In genomic region chr17:76397687-76398522, GRCh38 we compare ENCODE assay signal across 1 cellular context.
TF ChIP-seq lines count a peak whose summit lies in the region.

No MANE protein-coding gene starts in this region.

TF ChIP-seq in K562, 482 proteins besides CTCF, POLR2A, EP300 and RAD21 (continued from another document and continues in another):
- TF ChIP-seq ZBTB33 (CRISPR knock-in tag; IDR thresholded peaks at IDR 0.05): peak; percentile 14; the same call in 1 of the 2 replicates
- no peak for TF ChIP-seq ZNF174 (CRISPR knock-in tag; IDR thresholded peaks at IDR 0.05)
- TF ChIP-seq MAZ (CRISPR knock-in tag; conservative IDR thresholded peaks at IDR 0.05 in 1 of 2, IDR thresholded peaks at IDR 0.05 in 1 of 2): 0 out of 4 replicates have a peak, but pooled peaks of 1 of the 2 experiments have one; percentile 26
- TF ChIP-seq, protein P1, sequence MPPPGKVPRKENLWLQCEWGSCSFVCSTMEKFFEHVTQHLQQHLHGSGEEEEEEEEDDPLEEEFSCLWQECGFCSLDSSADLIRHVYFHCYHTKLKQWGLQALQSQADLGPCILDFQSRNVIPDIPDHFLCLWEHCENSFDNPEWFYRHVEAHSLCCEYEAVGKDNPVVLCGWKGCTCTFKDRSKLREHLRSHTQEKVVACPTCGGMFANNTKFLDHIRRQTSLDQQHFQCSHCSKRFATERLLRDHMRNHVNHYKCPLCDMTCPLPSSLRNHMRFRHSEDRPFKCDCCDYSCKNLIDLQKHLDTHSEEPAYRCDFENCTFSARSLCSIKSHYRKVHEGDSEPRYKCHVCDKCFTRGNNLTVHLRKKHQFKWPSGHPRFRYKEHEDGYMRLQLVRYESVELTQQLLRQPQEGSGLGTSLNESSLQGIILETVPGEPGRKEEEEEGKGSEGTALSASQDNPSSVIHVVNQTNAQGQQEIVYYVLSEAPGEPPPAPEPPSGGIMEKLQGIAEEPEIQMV (tag; conservative IDR thresholded peaks at IDR 0.05; ENCODE audit: low read depth): no peak
- TF ChIP-seq ZNF143 (CRISPR knock-in tag; IDR thresholded peaks at IDR 0.05): no peak
- TF ChIP-seq HNRNPH1 (optimal IDR thresholded peaks at IDR 0.05; ENCODE audit: low read depth, low read length): no peak
- TF ChIP-seq ZNF140 (CRISPR knock-in tag; IDR thresholded peaks at IDR 0.05): no peak
- no peak for TF ChIP-seq SIRT6 (IDR thresholded peaks at IDR 0.05; ENCODE audit: low read depth, low read length)
- TF ChIP-seq, protein P2, sequence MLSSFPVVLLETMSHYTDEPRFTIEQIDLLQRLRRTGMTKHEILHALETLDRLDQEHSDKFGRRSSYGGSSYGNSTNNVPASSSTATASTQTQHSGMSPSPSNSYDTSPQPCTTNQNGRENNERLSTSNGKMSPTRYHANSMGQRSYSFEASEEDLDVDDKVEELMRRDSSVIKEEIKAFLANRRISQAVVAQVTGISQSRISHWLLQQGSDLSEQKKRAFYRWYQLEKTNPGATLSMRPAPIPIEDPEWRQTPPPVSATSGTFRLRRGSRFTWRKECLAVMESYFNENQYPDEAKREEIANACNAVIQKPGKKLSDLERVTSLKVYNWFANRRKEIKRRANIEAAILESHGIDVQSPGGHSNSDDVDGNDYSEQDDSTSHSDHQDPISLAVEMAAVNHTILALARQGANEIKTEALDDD (IDR thresholded peaks at IDR 0.05): no peak
- TF ChIP-seq NCOA6 (IDR thresholded peaks at IDR 0.05): no peak
- TF ChIP-seq ADNP (tag; IDR thresholded peaks at IDR 0.05): no peak
- no peak for TF ChIP-seq RFX7 (CRISPR knock-in tag; IDR thresholded peaks at IDR 0.05)
- TF ChIP-seq SAP30 (IDR thresholded peaks at IDR 0.05; ENCODE audit: borderline replicate concordance, insufficient read depth, low read depth, low read length, poor library complexity, severe bottlenecking): no peak
- peak in 1 of 2 experiments; percentile 12; a peak in 1 of 4 replicates for TF ChIP-seq NONO (IDR thresholded peaks at IDR 0.05; ENCODE audit: low read depth in 2 of 2, low read length in 1 of 2)
- no peak for TF ChIP-seq ARID1B (IDR thresholded peaks at IDR 0.05)
- no peak for TF ChIP-seq RBM15 (IDR thresholded peaks at IDR 0.05; ENCODE audit: insufficient read depth, low read length)
- TF ChIP-seq ZNF778 (CRISPR knock-in tag; IDR thresholded peaks at IDR 0.05): no peak
- TF ChIP-seq JUND (IDR thresholded peaks at IDR 0.05; ENCODE audit: borderline replicate concordance, low read depth, low read length): 0 out of 2 replicates have a peak, but pooled peaks have one; percentile 29
- TF ChIP-seq JUND (tag; IDR thresholded peaks at IDR 0.05; ENCODE audit: borderline replicate concordance, low read depth, low read length): no peak; the same call in 2 of the 3 replicates
- TF ChIP-seq THRA (IDR thresholded peaks at IDR 0.05): no peak
- TF ChIP-seq PTRF (tag; IDR thresholded peaks at IDR 0.05): no peak
- TF ChIP-seq RHOXF2B (CRISPR knock-in tag; conservative IDR thresholded peaks at IDR 0.05): no peak
- no peak for TF ChIP-seq NFXL1 (CRISPR knock-in tag; IDR thresholded peaks at IDR 0.05)
- no peak for TF ChIP-seq ZNF766 (CRISPR knock-in tag; conservative IDR thresholded peaks at IDR 0.05)
- TF ChIP-seq FOXK2 (conservative IDR thresholded peaks at IDR 0.05 in 1 of 2, IDR thresholded peaks at IDR 0.05 in 1 of 2; ENCODE audit: low read depth in 2 of 2): no peak
- no peak for TF ChIP-seq CBFB (CRISPR knock-in tag; IDR thresholded peaks at IDR 0.05)
- TF ChIP-seq, protein P3, sequence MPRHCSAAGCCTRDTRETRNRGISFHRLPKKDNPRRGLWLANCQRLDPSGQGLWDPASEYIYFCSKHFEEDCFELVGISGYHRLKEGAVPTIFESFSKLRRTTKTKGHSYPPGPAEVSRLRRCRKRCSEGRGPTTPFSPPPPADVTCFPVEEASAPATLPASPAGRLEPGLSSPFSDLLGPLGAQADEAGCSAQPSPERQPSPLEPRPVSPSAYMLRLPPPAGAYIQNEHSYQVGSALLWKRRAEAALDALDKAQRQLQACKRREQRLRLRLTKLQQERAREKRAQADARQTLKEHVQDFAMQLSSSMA (CRISPR knock-in tag; IDR thresholded peaks at IDR 0.05): no peak
- TF ChIP-seq, protein P4, sequence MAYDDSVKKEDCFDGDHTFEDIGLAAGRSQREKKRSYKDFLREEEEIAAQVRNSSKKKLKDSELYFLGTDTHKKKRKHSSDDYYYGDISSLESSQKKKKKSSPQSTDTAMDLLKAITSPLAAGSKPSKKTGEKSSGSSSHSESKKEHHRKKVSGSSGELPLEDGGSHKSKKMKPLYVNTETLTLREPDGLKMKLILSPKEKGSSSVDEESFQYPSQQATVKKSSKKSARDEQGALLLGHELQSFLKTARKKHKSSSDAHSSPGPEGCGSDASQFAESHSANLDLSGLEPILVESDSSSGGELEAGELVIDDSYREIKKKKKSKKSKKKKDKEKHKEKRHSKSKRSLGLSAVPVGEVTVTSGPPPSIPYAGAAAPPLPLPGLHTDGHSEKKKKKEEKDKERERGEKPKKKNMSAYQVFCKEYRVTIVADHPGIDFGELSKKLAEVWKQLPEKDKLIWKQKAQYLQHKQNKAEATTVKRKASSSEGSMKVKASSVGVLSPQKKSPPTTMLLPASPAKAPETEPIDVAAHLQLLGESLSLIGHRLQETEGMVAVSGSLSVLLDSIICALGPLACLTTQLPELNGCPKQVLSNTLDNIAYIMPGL (CRISPR knock-in tag; IDR thresholded peaks at IDR 0.05): no peak
- TF ChIP-seq HNRNPUL1 (IDR thresholded peaks at IDR 0.05; ENCODE audit: low read length): no peak
- no peak for TF ChIP-seq SMAD4 (CRISPR knock-in tag; conservative IDR thresholded peaks at IDR 0.05)
- TF ChIP-seq TARDBP (IDR thresholded peaks at IDR 0.05): peak; percentile 28; the same call in 1 of the 2 replicates
- no peak for TF ChIP-seq MYNN (IDR thresholded peaks at IDR 0.05)
- no peak for TF ChIP-seq MYNN (CRISPR knock-in tag; IDR thresholded peaks at IDR 0.05)
- no peak for TF ChIP-seq ZNF165 (CRISPR knock-in tag; IDR thresholded peaks at IDR 0.05; ENCODE audit: borderline replicate concordance)
- TF ChIP-seq PML (IDR thresholded peaks at IDR 0.05; ENCODE audit: low read length): no peak
- TF ChIP-seq ZNF316 (IDR thresholded peaks at IDR 0.05): no peak
- TF ChIP-seq FOXK1 (CRISPR knock-in tag; IDR thresholded peaks at IDR 0.05; ENCODE audit: borderline replicate concordance): no peak
- TF ChIP-seq ZEB2 (IDR thresholded peaks at IDR 0.05): no peak
- TF ChIP-seq NR1H2 (CRISPR knock-in tag; IDR thresholded peaks at IDR 0.05): no peak
- no peak for TF ChIP-seq TAL1 (IDR thresholded peaks at IDR 0.05)
- TF ChIP-seq KLF16 (IDR thresholded peaks at IDR 0.05): peak; percentile 38; the same call in 1 of the 2 replicates
- TF ChIP-seq, protein P5, sequence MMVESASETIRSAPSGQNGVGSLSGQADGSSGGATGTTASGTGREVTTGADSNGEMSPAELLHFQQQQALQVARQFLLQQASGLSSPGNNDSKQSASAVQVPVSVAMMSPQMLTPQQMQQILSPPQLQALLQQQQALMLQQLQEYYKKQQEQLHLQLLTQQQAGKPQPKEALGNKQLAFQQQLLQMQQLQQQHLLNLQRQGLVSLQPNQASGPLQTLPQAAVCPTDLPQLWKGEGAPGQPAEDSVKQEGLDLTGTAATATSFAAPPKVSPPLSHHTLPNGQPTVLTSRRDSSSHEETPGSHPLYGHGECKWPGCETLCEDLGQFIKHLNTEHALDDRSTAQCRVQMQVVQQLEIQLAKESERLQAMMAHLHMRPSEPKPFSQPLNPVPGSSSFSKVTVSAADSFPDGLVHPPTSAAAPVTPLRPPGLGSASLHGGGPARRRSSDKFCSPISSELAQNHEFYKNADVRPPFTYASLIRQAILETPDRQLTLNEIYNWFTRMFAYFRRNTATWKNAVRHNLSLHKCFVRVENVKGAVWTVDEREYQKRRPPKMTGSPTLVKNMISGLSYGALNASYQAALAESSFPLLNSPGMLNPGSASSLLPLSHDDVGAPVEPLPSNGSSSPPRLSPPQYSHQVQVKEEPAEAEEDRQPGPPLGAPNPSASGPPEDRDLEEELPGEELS (CRISPR knock-in tag; IDR thresholded peaks at IDR 0.05; ENCODE audit: borderline replicate concordance): no peak
- no peak for TF ChIP-seq NFRKB (IDR thresholded peaks at IDR 0.05; ENCODE audit: low read depth)
- TF ChIP-seq POLR3G (IDR thresholded peaks at IDR 0.05; ENCODE audit: extremely low read depth, insufficient read length, insufficient replicate concordance): no peak
- no peak for TF ChIP-seq PTTG1 (tag; IDR thresholded peaks at IDR 0.05; ENCODE audit: low read depth)
- TF ChIP-seq, protein P6, sequence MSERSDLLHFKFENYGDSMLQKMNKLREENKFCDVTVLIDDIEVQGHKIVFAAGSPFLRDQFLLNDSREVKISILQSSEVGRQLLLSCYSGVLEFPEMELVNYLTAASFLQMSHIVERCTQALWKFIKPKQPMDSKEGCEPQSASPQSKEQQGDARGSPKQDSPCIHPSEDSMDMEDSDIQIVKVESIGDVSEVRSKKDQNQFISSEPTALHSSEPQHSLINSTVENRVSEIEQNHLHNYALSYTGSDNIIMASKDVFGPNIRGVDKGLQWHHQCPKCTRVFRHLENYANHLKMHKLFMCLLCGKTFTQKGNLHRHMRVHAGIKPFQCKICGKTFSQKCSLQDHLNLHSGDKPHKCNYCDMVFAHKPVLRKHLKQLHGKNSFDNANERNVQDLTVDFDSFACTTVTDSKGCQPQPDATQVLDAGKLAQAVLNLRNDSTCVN (CRISPR knock-in tag; IDR thresholded peaks at IDR 0.05): no peak
- TF ChIP-seq ETS1 (conservative IDR thresholded peaks at IDR 0.05; ENCODE audit: control insufficient read depth, low read depth, low read length): no peak
- TF ChIP-seq MECOM (CRISPR knock-in tag; IDR thresholded peaks at IDR 0.05): no peak
- TF ChIP-seq TOE1 (IDR thresholded peaks at IDR 0.05; ENCODE audit: borderline replicate concordance): no peak
- TF ChIP-seq TOE1 (CRISPR knock-in tag; IDR thresholded peaks at IDR 0.05; ENCODE audit: borderline replicate concordance, low read depth): no peak
- 0 out of 2 replicates have a peak, but pooled peaks have one; percentile 31 for TF ChIP-seq ATF7 (IDR thresholded peaks at IDR 0.05)
- no peak for TF ChIP-seq ZSCAN29 (IDR thresholded peaks at IDR 0.05)
